In genomic region chr18:35136248-35136647, GRCh38 we compare ENCODE assay signal across 17 cellular contexts.
"Had no signal": no experiment of that assay in that cellular context is flagged by ENCODE, and none has a peak within 500 bp of the region (broad histone marks: within the 10 kb centered on the region; RNA-seq: fewer than 3 reads in every experiment).

No MANE protein-coding gene starts in this region.

- H3K27ac ChIP-seq: cardiac muscle cell, colonic mucosa, gastroesophageal sphincter, lower lobe of right lung, right lobe of liver, testis, uterus had no signal

- H3K9me3 Mint-ChIP-seq: mesothelial cell of epicardium had no signal

- H3K27me3 ChIP-seq: cardiac muscle cell, colonic mucosa, gastroesophageal sphincter, right lobe of liver, testis, uterus had no signal

- ATAC-seq: activated CD8-positive, alpha-beta memory T cell treated with anti-CD3 and anti-CD28 coated beads, Interleukin-2, amount 10 ng/mL, durations not matched to agents 7 days and 5 days; gastroesophageal sphincter; lower lobe of right lung; right lobe of liver; stimulated activated naive CD8-positive, alpha-beta T cell treated with anti-CD3 and anti-CD28 coated beads, Interleukin-15, Interleukin-2, amounts not matched to agents 100 U/mL and 50 U/mL, for 24 hours had no signal

- DNase-seq: activated CD8-positive, alpha-beta memory T cell treated with anti-CD3 and anti-CD28 coated beads, Interleukin-2, amount 10 ng/mL, durations not matched to agents 7 days and 5 days; activated gamma-delta T cell treated with Interleukin-2 at 50 U/mL for 16 hours; activated T-cell treated with anti-CD3 and anti-CD28 coated beads, Interleukin-2, amount 50 U/mL, for 48 hours; colonic mucosa; effector CD8-positive, alpha-beta T cell; hippocampal formation; kidney glomerular epithelial cell; lower lobe of right lung; posterior cingulate gyrus; right lobe of liver; stimulated activated naive CD8-positive, alpha-beta T cell treated with anti-CD3 and anti-CD28 coated beads, Interleukin-15, Interleukin-2, amounts not matched to agents 100 U/mL and 50 U/mL, for 24 hours; T-helper 2 cell; testis; uterus had no signal

- H3K9me3 ChIP-seq: colonic mucosa, gastroesophageal sphincter, lower lobe of right lung, right lobe of liver, testis, uterus had no signal

- H3K4me3 ChIP-seq: cardiac muscle cell, colonic mucosa, gastroesophageal sphincter, lower lobe of right lung, right lobe of liver, testis, uterus had no signal

- H3K36me3 ChIP-seq: cardiac muscle cell, colonic mucosa, uterus had no signal

- H3K4me1 ChIP-seq: colonic mucosa, uterus had no signal

- H3K27ac Mint-ChIP-seq: activated CD8-positive, alpha-beta memory T cell treated with anti-CD3 and anti-CD28 coated beads, Interleukin-2, amount 10 ng/mL, durations not matched to agents 7 days and 5 days; mesothelial cell of epicardium had no signal

- H3K4me3 Mint-ChIP-seq: activated CD8-positive, alpha-beta memory T cell treated with anti-CD3 and anti-CD28 coated beads, Interleukin-2, amount 10 ng/mL, durations not matched to agents 7 days and 5 days; mesothelial cell of epicardium had no signal

- H3K27me3 Mint-ChIP-seq: activated CD8-positive, alpha-beta memory T cell treated with anti-CD3 and anti-CD28 coated beads, Interleukin-2, amount 10 ng/mL, durations not matched to agents 7 days and 5 days had no signal

- H3K4me1 Mint-ChIP-seq: mesothelial cell of epicardium had no signal
